Comparison of ENCODE assay signal across 15 cellular contexts in the genomic region with DNA sequence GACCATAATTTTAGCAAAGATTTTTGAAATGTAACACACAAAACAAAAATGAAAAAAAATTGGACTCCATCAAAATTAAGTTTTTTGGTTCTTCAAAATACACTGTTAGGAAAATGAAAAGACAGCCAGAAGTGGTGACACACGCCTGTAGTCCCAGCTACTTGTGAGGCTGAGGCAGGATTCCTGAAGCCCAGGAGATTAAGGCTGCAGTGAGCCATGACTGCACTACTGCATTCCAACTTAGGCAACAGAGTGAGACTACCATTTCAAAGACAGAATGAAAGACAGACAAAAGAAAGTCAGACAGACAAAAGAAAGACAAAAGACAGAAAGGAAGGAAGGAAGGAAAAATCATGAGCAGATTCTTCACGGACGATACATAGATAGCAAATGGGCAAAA. TPM values are rescaled to one million over a fixed set of nuclear protein-coding genes. Genes with fewer than 3 reads are reported as not detected.
DNase-seq lines count a peak whose midpoint lies in the region; ATAC-seq and TF ChIP-seq lines count a peak whose summit lies in the region.
"Had no signal": no experiment of that assay in that cellular context is flagged by ENCODE, and none has a peak within 500 bp of the region (broad histone marks: within the 10 kb centered on the region; RNA-seq: fewer than 3 reads in every experiment).

No MANE protein-coding gene starts in this region.

- no peak overlapping the region for H3K4me3 Mint-ChIP-seq in activated naive CD4-positive, alpha-beta T cell treated with anti-CD3 and anti-CD28 coated beads, Interleukin-2, amount 10 ng/mL, durations not matched to agents 7 days and 5 days
- H3K4me3 Mint-ChIP-seq in T-cell: peak overlapping the region; percentile 14 to 73 (median 32)
- H3K4me3 Mint-ChIP-seq: mesothelial cell of epicardium had no signal

- POLR2A ChIA-PET in T-cell (lab: Charles Lee): interaction anchor here in 1 of 2 donors (0.7 kb wide), 1 partner anchor 9 kb away, joined by 3 read pairs; no protein-coding TSS in a partner anchor

- TF ChIP-seq CTCF in epithelial cell of esophagus (IDR thresholded peaks at IDR 0.05; ENCODE audit: insufficient read depth, low read depth, low read length, missing control alignments): no peak

- peaks cover 53% of the 10 kb centered on the region for H3K36me3 Mint-ChIP-seq in activated naive CD4-positive, alpha-beta T cell treated with anti-CD3 and anti-CD28 coated beads, Interleukin-2, amount 10 ng/mL, durations not matched to agents 7 days and 5 days
- peaks cover 25% of the 10 kb centered on the region for H3K36me3 Mint-ChIP-seq in T-cell

- no peaks in the 10 kb centered on the region for H3K9me3 Mint-ChIP-seq in activated naive CD4-positive, alpha-beta T cell treated with anti-CD3 and anti-CD28 coated beads, Interleukin-2, amount 10 ng/mL, durations not matched to agents 7 days and 5 days
- H3K9me3 Mint-ChIP-seq in T-cell: no peaks in the 10 kb centered on the region
- H3K9me3 Mint-ChIP-seq: mesothelial cell of epicardium had no signal

- DNase-seq in activated naive CD4-positive, alpha-beta T cell treated with anti-CD3 and anti-CD28 coated beads, Interleukin-2, amount 10 ng/mL, durations not matched to agents 7 days and 5 days: no peak
- no peak for DNase-seq in activated naive CD4-positive, alpha-beta T cell treated with Interleukin-2 at 50 U/mL for 16 hours
- DNase-seq in T-cell: no peak
- DNase-seq in epithelial cell of esophagus (ENCODE audit: low read depth): peak; percentile 20
- DNase-seq in renal cortical epithelial cell (ENCODE audit: low read depth): peak; percentile 71
- DNase-seq: foreskin melanocyte, NCI-H1092 treated with DMSO at 0.1 percent for 48 hours, NCI-H2171 treated with DMSO at 0.1 percent for 48 hours, posterior cingulate gyrus, testis had no signal

- H3K4me1 Mint-ChIP-seq in activated naive CD4-positive, alpha-beta T cell treated with anti-CD3 and anti-CD28 coated beads, Interleukin-2, amount 10 ng/mL, durations not matched to agents 7 days and 5 days: peaks cover 88% of the 10 kb centered on the region
- peaks cover 92 to 96% (median 94%) of the 10 kb centered on the region in 3 donors for H3K4me1 Mint-ChIP-seq in T-cell

- CTCF ChIA-PET in activated naive CD4-positive, alpha-beta T cell treated with anti-CD3 and anti-CD28 coated beads, Interleukin-2, amount 10 ng/mL, durations not matched to agents 7 days and 5 days (lab: Charles Lee): interaction anchor here (7.4 kb wide), 1 partner anchor 18 kb away, joined by 43 read pairs; no protein-coding TSS in a partner anchor
- CTCF ChIA-PET in T-cell (lab: Charles Lee): no interaction called here

- H3K27ac Mint-ChIP-seq in activated naive CD4-positive, alpha-beta T cell treated with anti-CD3 and anti-CD28 coated beads, Interleukin-2, amount 10 ng/mL, durations not matched to agents 7 days and 5 days: peak overlapping the region; percentile 77
- peak overlapping the region; percentile 58 to 92 for H3K27ac Mint-ChIP-seq in T-cell
- H3K27ac Mint-ChIP-seq: mesothelial cell of epicardium had no signal

- no peak for ATAC-seq in T-cell (replicated peaks in 1 of 4)
- no peak for ATAC-seq in GM19463 (IDR thresholded peaks at IDR 0.05; ENCODE audit: unreplicated experiment)
- no peak for ATAC-seq in GM19395 (IDR thresholded peaks at IDR 0.05; ENCODE audit: unreplicated experiment)
- no peak for ATAC-seq in GM18867 (IDR thresholded peaks at IDR 0.05; ENCODE audit: unreplicated experiment)

- no peak overlapping the region for H3K4me3 ChIP-seq in epithelial cell of esophagus (ENCODE audit: low read length)
- H3K4me3 ChIP-seq: SJSA1, testis had no signal

- H3K27me3 Mint-ChIP-seq in activated naive CD4-positive, alpha-beta T cell treated with anti-CD3 and anti-CD28 coated beads, Interleukin-2, amount 10 ng/mL, durations not matched to agents 7 days and 5 days: no peaks in the 10 kb centered on the region
- no peaks in the 10 kb centered on the region for H3K27me3 Mint-ChIP-seq in T-cell

RNA-seq across cellular contexts. Expression of gene DIAPH1, which starts 7.5 kb away (rescaled TPM):
- 100 to 1,000 TPM; 190 to 271 (median 211) TPM for total RNA-seq in T-cell
- 73.1 and 113 TPM in 2 replicates for total RNA-seq in renal cortical epithelial cell

RNA-seq across cellular contexts. Expression of gene HDAC3, which starts 25.4 kb away (rescaled TPM):
- total RNA-seq in T-cell: 10 to 100 TPM; 68.5 to 78.5 (median 73.8) TPM
- 50.2 and 62.0 TPM in 2 replicates for total RNA-seq in renal cortical epithelial cell

RNA-seq across cellular contexts. Expression of gene RELL2, which starts 25.5 kb away (rescaled TPM):
- total RNA-seq in T-cell: 10 to 100 TPM; 15.3 to 30.7 (median 26.0) TPM
- total RNA-seq in renal cortical epithelial cell: 5.4 and 6.9 TPM in 2 replicates

RNA-seq across cellular contexts. Expression of gene FCHSD1, which starts 39.9 kb away (rescaled TPM):
- total RNA-seq in T-cell (100 to 1,000 TPM in 3 of 5 donors, 10 to 100 TPM in 2; 68.5 to 103 (median 101) TPM), renal cortical epithelial cell (28.9 and 34.2 TPM in 2 replicates)

Comparison
In these comparisons a context has a peak if more than half of its experiments do, and no peak if none do; other contexts are left out.
1. DNase-seq: peak in epithelial cell of esophagus (single experiment) and renal cortical epithelial cell (single experiment); none in activated naive CD4-positive, alpha-beta T cell treated with anti-CD3 and anti-CD28 coated beads, Interleukin-2, amount 10 ng/mL, durations not matched to agents 7 days and 5 days (single experiment), activated naive CD4-positive, alpha-beta T cell treated with Interleukin-2 at 50 U/mL for 16 hours (single experiment) and T-cell (0 of 34).